8 cellular contexts compared by ENCODE assay signal in genomic region chr1:21022279-21023040, GRCh38.
DNase-seq lines count a peak whose midpoint lies in the region; ATAC-seq and TF ChIP-seq lines count a peak whose summit lies in the region.

No MANE protein-coding gene starts in this region.

- no peak for TF ChIP-seq POLR2A in breast epithelium (IDR thresholded peaks at IDR 0.05)

- peak overlapping the region; percentile 91 for H3K27ac Mint-ChIP-seq in stimulated activated naive B cell treated with anti-CD40 and anti-IgM and Interleukin-4, amounts not matched to agents 10 μg/mL and 1 μg/mL and 100 μg/mL, for 72 hours

- DNase-seq in activated naive CD4-positive, alpha-beta T cell treated with Interleukin-2 at 50 U/mL for 16 hours, result peak; percentile 22
- DNase-seq in activated naive CD4-positive, alpha-beta T cell (lab: John Stamatoyannopoulos, UW), result no peak
- peak; percentile 37 to 42 for DNase-seq in HAP-1 (ENCODE audit: low spot score in 2 of 2)
- peak; percentile 89 for DNase-seq in RPMI8226
- peak in 1 of 2 donors; percentile 60 for DNase-seq in breast epithelium (ENCODE audit: low spot score in 2 of 2)
- peak; percentile 98 for DNase-seq in kidney tubule cell (ENCODE audit: low spot score)
- no peak for DNase-seq in stimulated activated naive B cell treated with anti-CD40 and anti-IgM and Interleukin-4, amounts not matched to agents 10 μg/mL and 1 μg/mL and 100 μg/mL, for 72 hours

- H3K27me3 Mint-ChIP-seq in stimulated activated naive B cell treated with anti-CD40 and anti-IgM and Interleukin-4, amounts not matched to agents 10 μg/mL and 1 μg/mL and 100 μg/mL, for 72 hours, result no peaks in the 10 kb centered on the region

- peak; percentile 93 to 98 for ATAC-seq in stimulated activated naive B cell treated with anti-CD40 and anti-IgM and Interleukin-4, amounts not matched to agents 10 μg/mL and 1 μg/mL and 100 μg/mL, for 72 hours (replicated peaks)

- H3K4me2 ChIP-seq in Loucy (ENCODE audit: low read depth, low read length, poor library complexity, severe bottlenecking), result peak overlapping the region; percentile 70

- H3K4me1 Mint-ChIP-seq in stimulated activated naive B cell treated with anti-CD40 and anti-IgM and Interleukin-4, amounts not matched to agents 10 μg/mL and 1 μg/mL and 100 μg/mL, for 72 hours, result peaks cover 15 to 40% of the 10 kb centered on the region in 2 donors

- H3K4me3 ChIP-seq in HAP-1 (no peak overlapping the region), Loucy (ENCODE audit: low read length, poor library complexity, severe bottlenecking) (peak overlapping the region; percentile 54), breast epithelium (peak overlapping the region; percentile 1 to 27 (median 4))

- H3K79me2 ChIP-seq in Loucy (ENCODE audit: insufficient read depth, low read length), result peaks cover 34% of the 10 kb centered on the region; the same call in 1 of the 2 replicates

- intact Hi-C loops in breast epithelium (cut with DNase I; ENCODE audit: low total_unique reads), result no loop called here

- peaks cover 18 to 25% of the 10 kb centered on the region in 2 donors for H3K36me3 Mint-ChIP-seq in stimulated activated naive B cell treated with anti-CD40 and anti-IgM and Interleukin-4, amounts not matched to agents 10 μg/mL and 1 μg/mL and 100 μg/mL, for 72 hours

- H2AFZ ChIP-seq in Loucy (ENCODE audit: low read length), result no peak overlapping the region; the same call in 1 of the 2 replicates

- peaks cover 3% of the 10 kb centered on the region; the same call in 1 of the 2 replicates for H3F3A ChIP-seq in Loucy (ENCODE audit: low read depth)

- H4K20me1 ChIP-seq in Loucy (ENCODE audit: insufficient read depth, low read length, poor library complexity, severe bottlenecking), result no peaks in the 10 kb centered on the region

- no peaks in the 10 kb centered on the region for H3K9me2 ChIP-seq in Loucy (replicated peaks; ENCODE audit: low read depth, low read length)

- H3K4me1 ChIP-seq in HAP-1 (peaks cover 33% of the 10 kb centered on the region), Loucy (ENCODE audit: insufficient read depth, low read length, poor library complexity, severe bottlenecking) (peaks cover 18% of the 10 kb centered on the region), breast epithelium (no peaks in the 10 kb centered on the region)

- H3K9me3 Mint-ChIP-seq in stimulated activated naive B cell treated with anti-CD40 and anti-IgM and Interleukin-4, amounts not matched to agents 10 μg/mL and 1 μg/mL and 100 μg/mL, for 72 hours, result no peaks in the 10 kb centered on the region

- H3K4me3 Mint-ChIP-seq in stimulated activated naive B cell treated with anti-CD40 and anti-IgM and Interleukin-4, amounts not matched to agents 10 μg/mL and 1 μg/mL and 100 μg/mL, for 72 hours, result peak overlapping the region; percentile 71 to 84

- H3K9ac ChIP-seq in Loucy (ENCODE audit: low read depth, low read length, poor library complexity, severe bottlenecking), result peak overlapping the region; percentile 39

- peak overlapping the region; percentile 86 to 93 for H3K27ac ChIP-seq in breast epithelium

- H3K9me3 ChIP-seq in HAP-1 (peaks cover 3% of the 10 kb centered on the region), Loucy (ENCODE audit: insufficient read depth, low read depth, low read length) (no peaks in the 10 kb centered on the region), breast epithelium (no peaks in the 10 kb centered on the region)

- TF ChIP-seq CTCF in Loucy (conservative IDR thresholded peaks at IDR 0.05; ENCODE audit: low read length) (no peak), breast epithelium (IDR thresholded peaks at IDR 0.05) (no peak)

- H3K36me3 ChIP-seq in HAP-1 (replicated peaks) (no peaks in the 10 kb centered on the region; the same call in none of the 2 replicates), Loucy (ENCODE audit: insufficient read depth, low read length) (no peaks in the 10 kb centered on the region), breast epithelium (no peaks in the 10 kb centered on the region)

- H3K27me3 ChIP-seq in HAP-1 (ENCODE audit: low read depth) (no peaks in the 10 kb centered on the region), Loucy (ENCODE audit: insufficient read depth, low read length, poor library complexity, severe bottlenecking) (no peaks in the 10 kb centered on the region), breast epithelium (no peaks in the 10 kb centered on the region)

- in situ Hi-C loops in HAP-1 (cut with MboI; ENCODE audit: low sequenced_read_pairs), result no loop called here

Comparison
In these comparisons a context has a peak if more than half of its experiments do, and no peak if none do; other contexts are left out.
1. DNase-seq: peak in activated naive CD4-positive, alpha-beta T cell treated with Interleukin-2 at 50 U/mL for 16 hours (single experiment), HAP-1 (2 of 2), RPMI8226 (single experiment) and kidney tubule cell (single experiment); none in activated naive CD4-positive, alpha-beta T cell (0 of 4) and stimulated activated naive B cell treated with anti-CD40 and anti-IgM and Interleukin-4, amounts not matched to agents 10 μg/mL and 1 μg/mL and 100 μg/mL, for 72 hours (single experiment).